Comparison of ENCODE assay signal across 19 cellular contexts in the genomic region with DNA sequence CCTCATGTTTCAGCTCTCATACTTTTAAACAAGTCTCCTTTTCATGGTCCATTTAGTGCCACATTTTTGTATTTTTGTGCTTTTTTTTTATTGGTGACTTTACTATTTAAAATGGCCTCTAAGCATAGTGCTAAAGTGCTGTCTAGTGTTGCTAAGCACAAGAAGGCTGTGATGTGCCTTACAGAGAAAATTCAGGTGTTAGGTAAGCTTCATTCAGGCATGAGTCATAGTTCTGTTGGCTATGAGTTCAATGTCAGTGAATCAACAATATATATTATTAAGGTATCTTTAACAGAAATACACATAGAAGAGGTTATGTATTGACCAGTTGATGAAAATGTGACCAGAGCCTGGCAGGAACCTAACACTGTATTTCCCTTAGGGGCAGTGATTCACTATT. TPM values are rescaled to one million over a fixed set of nuclear protein-coding genes. Genes with fewer than 3 reads are reported as not detected.
"Had no signal": no experiment of that assay in that cellular context is flagged by ENCODE, and none has a peak within 500 bp of the region (broad histone marks: within the 10 kb centered on the region; RNA-seq: fewer than 3 reads in every experiment).

No MANE protein-coding gene starts in this region.

- DNase-seq: activated B cell treated with CpG ODN at 0.5 μM for 24 hours; activated CD4-positive, alpha-beta memory T cell treated with anti-CD3 and anti-CD28 coated beads for 36 hours; activated CD4-positive, alpha-beta T cell treated with anti-CD3 and anti-CD28 coated beads for 48 hours; activated naive CD4-positive, alpha-beta T cell treated with Interleukin-2 at 50 U/mL for 16 hours; activated naive CD8-positive, alpha-beta T cell treated with anti-CD3 and anti-CD28 coated beads for 36 hours; activated T-cell treated with anti-CD3 and anti-CD28 coated beads, Interleukin-2, amount 50 U/mL, for 48 hours; cerebellar nuclear complex; endodermal cell; naive B cell; nucleus accumbens; small intestine; stimulated activated CD4-positive, alpha-beta T cell treated with anti-CD3 and anti-CD28 coated beads, Interleukin-15, amount 100 ng/mL, for 24 hours; stomach; T1000; transverse colon had no signal

- H3K27me3 ChIP-seq: stomach, transverse colon had no signal

- H3K9me3 ChIP-seq: stomach, transverse colon had no signal

- H3K4me3 ChIP-seq: coronary artery, stomach, transverse colon had no signal

- H3K27ac ChIP-seq: coronary artery, stomach had no signal

- H3K36me3 ChIP-seq: transverse colon had no signal

- H3K4me1 ChIP-seq: stomach had no signal

- ATAC-seq: sciatic nerve; stimulated activated memory B cell treated with anti-CD40 and anti-IgM and Interleukin-4, amounts not matched to agents 10 μg/mL and 1 μg/mL and 100 μg/mL, for 72 hours had no signal

RNA-seq across cellular contexts. Expression of a gene that starts 54.1 kb away (rescaled TPM):
- total RNA-seq: activated B cell treated with CpG ODN at 0.5 μM for 24 hours, astrocyte had no signal
